In the genomic region with DNA sequence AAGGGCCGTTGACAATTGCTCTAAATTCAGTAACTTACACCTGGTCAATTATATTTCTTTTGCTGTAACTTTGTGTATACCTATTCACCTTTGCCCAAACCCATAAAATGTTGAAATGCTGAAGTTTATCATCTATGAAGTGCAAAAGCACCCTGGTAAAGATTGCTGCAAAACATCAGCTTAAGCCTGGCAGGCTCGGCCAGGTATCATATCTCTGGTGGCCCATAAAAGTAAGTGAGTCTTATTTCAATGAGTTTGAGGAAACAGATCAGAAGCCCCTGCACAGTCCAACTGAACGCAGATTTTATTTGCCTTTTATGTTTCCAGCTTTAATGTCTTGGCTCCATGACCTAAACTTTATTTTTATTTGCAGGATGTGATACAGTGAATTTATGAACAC, we compare ENCODE assay signal across 27 cellular contexts.
"Had no signal": no experiment of that assay in that cellular context is flagged by ENCODE, and none has a peak within 500 bp of the region (broad histone marks: within the 10 kb centered on the region; RNA-seq: fewer than 3 reads in every experiment).

No MANE protein-coding gene starts in this region.

- H3K4me3 ChIP-seq: neural progenitor cell, ovary, psoas muscle, right lobe of liver, sigmoid colon, stomach, testis, tibial artery, upper lobe of left lung, vagina had no signal

- H3K4me1 ChIP-seq: parathyroid adenoma, psoas muscle, right lobe of liver, sigmoid colon, stomach, testis, tibial artery, upper lobe of left lung, vagina had no signal

- H3K36me3 Mint-ChIP-seq: natural killer cell; neural progenitor cell; stimulated activated effector memory CD8-positive, alpha-beta T cell treated with anti-CD3 and anti-CD28 coated beads, Interleukin-12 subunit alpha, Interleukin-12 subunit beta, amount 100 ng/mL, for 72 hours; stimulated activated naive B cell treated with anti-CD40 and anti-IgM and Interleukin-4, amounts not matched to agents 10 μg/mL and 1 μg/mL and 100 μg/mL, for 72 hours had no signal

- H3K27me3 Mint-ChIP-seq: progenitor cell of endocrine pancreas had no signal

- H3K9ac ChIP-seq: neural progenitor cell, parathyroid adenoma had no signal

- H3K4me3 Mint-ChIP-seq: natural killer cell; nephron; neural progenitor cell; stimulated activated effector memory CD8-positive, alpha-beta T cell treated with anti-CD3 and anti-CD28 coated beads, Interleukin-12 subunit alpha, Interleukin-12 subunit beta, amount 100 ng/mL, for 72 hours; stimulated activated naive B cell treated with anti-CD40 and anti-IgM and Interleukin-4, amounts not matched to agents 10 μg/mL and 1 μg/mL and 100 μg/mL, for 72 hours; stimulated activated naive CD8-positive, alpha-beta T cell treated with anti-CD3 and anti-CD28 coated beads, Interleukin-15, Interleukin-2, amounts not matched to agents 100 ng/mL and 50 ng/mL, for 24 hours had no signal

- H3K9me3 ChIP-seq: ovary, psoas muscle, right lobe of liver, stomach, testis, tibial artery, upper lobe of left lung, vagina had no signal

- DNase-seq: natural killer cell; occipital lobe; ovary; posterior cingulate gyrus; psoas muscle; right cardiac atrium; right lobe of liver; sigmoid colon; small intestine; stimulated activated CD4-positive, alpha-beta T cell treated with anti-CD3 and anti-CD28 coated beads, Interleukin-15, amount 100 ng/mL, for 24 hours; stimulated activated CD4-positive, alpha-beta T cell treated with anti-CD3 and anti-CD28 coated beads, Interleukin-2, amount 100 ng/mL, for 24 hours; stimulated activated CD4-positive, alpha-beta T cell treated with anti-CD3 and anti-CD28 coated beads, Interleukin-2, amount 100 ng/mL, for 48 hours; stimulated activated CD4-positive, alpha-beta T cell treated with anti-CD3 and anti-CD28 coated beads, Interleukin-4, amount 100 ng/mL, for 24 hours; stimulated activated naive B cell treated with anti-CD40 and anti-IgM and Interleukin-4, amounts not matched to agents 10 μg/mL and 1 μg/mL and 100 μg/mL, for 72 hours; stimulated activated naive CD4-positive, alpha-beta T cell treated with Interleukin-2 at 50 U/mL for 16 hours; stomach; testis; tibial artery; trophoblast cell; upper lobe of left lung had no signal

- H3K27ac Mint-ChIP-seq: natural killer cell; nephron; neural progenitor cell; progenitor cell of endocrine pancreas; stimulated activated effector memory CD8-positive, alpha-beta T cell treated with anti-CD3 and anti-CD28 coated beads, Interleukin-12 subunit alpha, Interleukin-12 subunit beta, amount 100 ng/mL, for 72 hours; stimulated activated naive B cell treated with anti-CD40 and anti-IgM and Interleukin-4, amounts not matched to agents 10 μg/mL and 1 μg/mL and 100 μg/mL, for 72 hours; stimulated activated naive CD8-positive, alpha-beta T cell treated with anti-CD3 and anti-CD28 coated beads, Interleukin-15, Interleukin-2, amounts not matched to agents 100 ng/mL and 50 ng/mL, for 24 hours had no signal

- H3K27ac ChIP-seq: neural progenitor cell, ovary, parathyroid adenoma, psoas muscle, right lobe of liver, sigmoid colon, stomach, testis, tibial artery, upper lobe of left lung, vagina had no signal

- H3K36me3 ChIP-seq: neural progenitor cell, ovary, right lobe of liver, sigmoid colon, stomach, tibial artery, upper lobe of left lung, vagina had no signal

- H3K9me3 Mint-ChIP-seq: natural killer cell; neural progenitor cell; stimulated activated effector memory CD8-positive, alpha-beta T cell treated with anti-CD3 and anti-CD28 coated beads, Interleukin-12 subunit alpha, Interleukin-12 subunit beta, amount 100 ng/mL, for 72 hours; stimulated activated naive B cell treated with anti-CD40 and anti-IgM and Interleukin-4, amounts not matched to agents 10 μg/mL and 1 μg/mL and 100 μg/mL, for 72 hours; stimulated activated naive CD8-positive, alpha-beta T cell treated with anti-CD3 and anti-CD28 coated beads, Interleukin-15, Interleukin-2, amounts not matched to agents 100 ng/mL and 50 ng/mL, for 24 hours had no signal

- H3K27me3 ChIP-seq: neural progenitor cell, ovary, right lobe of liver, testis, tibial artery, upper lobe of left lung, vagina had no signal

- H3K4me1 Mint-ChIP-seq: natural killer cell; nephron; stimulated activated effector memory CD8-positive, alpha-beta T cell treated with anti-CD3 and anti-CD28 coated beads, Interleukin-12 subunit alpha, Interleukin-12 subunit beta, amount 100 ng/mL, for 72 hours; stimulated activated naive B cell treated with anti-CD40 and anti-IgM and Interleukin-4, amounts not matched to agents 10 μg/mL and 1 μg/mL and 100 μg/mL, for 72 hours had no signal

- ATAC-seq: natural killer cell; psoas muscle; right cardiac atrium; right lobe of liver; stimulated activated effector memory CD8-positive, alpha-beta T cell treated with anti-CD3 and anti-CD28 coated beads, Interleukin-12 subunit alpha, Interleukin-12 subunit beta, amount 100 ng/mL, for 72 hours; stimulated activated naive B cell treated with anti-CD40 and anti-IgM and Interleukin-4, amounts not matched to agents 10 μg/mL and 1 μg/mL and 100 μg/mL, for 72 hours had no signal
